In the genomic region with DNA sequence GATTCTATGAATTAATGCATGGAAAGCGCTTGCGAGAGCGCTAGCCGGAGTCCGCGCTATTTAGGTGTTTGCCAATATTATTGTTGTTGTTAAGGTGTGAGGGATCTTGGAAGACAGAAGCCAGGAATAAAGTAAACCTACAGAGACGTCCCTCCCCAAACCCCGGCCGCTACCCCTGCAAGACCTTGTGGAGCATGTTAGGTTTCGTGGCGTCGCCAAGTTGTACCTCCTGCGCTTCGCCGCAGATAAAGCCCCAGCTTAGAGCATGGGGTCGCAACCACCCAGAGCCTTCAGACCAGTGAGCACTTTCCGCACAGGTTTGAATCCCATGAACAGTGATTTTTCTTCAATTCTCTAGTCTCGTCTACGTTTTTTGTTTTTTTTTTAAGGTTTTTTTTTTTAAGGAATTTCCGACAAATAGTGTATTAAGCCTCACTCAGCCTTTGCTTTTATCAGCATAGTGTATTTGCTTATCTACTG, we compare ENCODE assay signal across 12 cellular contexts. TPM values are rescaled to one million over a fixed set of nuclear protein-coding genes. Genes with fewer than 3 reads are reported as not detected.
DNase-seq lines count a peak whose midpoint lies in the region; ATAC-seq and TF ChIP-seq lines count a peak whose summit lies in the region.
"Had no signal": no experiment of that assay in that cellular context is flagged by ENCODE, and none has a peak within 500 bp of the region (broad histone marks: within the 10 kb centered on the region; RNA-seq: fewer than 3 reads in every experiment).

No MANE protein-coding gene starts in this region.

- peak overlapping the region; percentile 87 for H3K4me3 Mint-ChIP-seq in T-helper 1 cell treated with Interleukin-12 subunit alpha and Interleukin-12 subunit beta and Interleukin-4 antibody, amounts not matched to agents 30 μg/mL and 1 μg/mL, for 36 hours
- peak overlapping the region; percentile 92 for H3K4me3 Mint-ChIP-seq in WTC11

- no peaks in the 10 kb centered on the region for H3K9me2 ChIP-seq in hepatocyte (replicated peaks; ENCODE audit: insufficient read depth)

- ATAC-seq in WTC11 (peak; percentile 62), HG02970 (IDR thresholded peaks at IDR 0.05; ENCODE audit: low FRiP score, unreplicated experiment) (no peak)

- TF ChIP-seq CTCF in WTC11 (IDR thresholded peaks at IDR 0.05), result no peak
- TF ChIP-seq CTCF in hepatocyte (IDR thresholded peaks at IDR 0.05; ENCODE audit: poor library complexity), result no peak
- no peak for TF ChIP-seq CTCF in smooth muscle cell (IDR thresholded peaks at IDR 0.05; ENCODE audit: borderline replicate concordance, insufficient read depth, poor library complexity, severe bottlenecking)

- no peaks in the 10 kb centered on the region for H4K20me1 ChIP-seq in hepatocyte (ENCODE audit: insufficient read depth, poor library complexity, severe bottlenecking)
- no peaks in the 10 kb centered on the region for H4K20me1 ChIP-seq in smooth muscle cell (ENCODE audit: low read depth)

- H3K4me1 ChIP-seq in hepatocyte (ENCODE audit: insufficient read depth), result peaks cover 12% of the 10 kb centered on the region
- H3K4me1 ChIP-seq in smooth muscle cell (ENCODE audit: low read depth), result peaks cover 15% of the 10 kb centered on the region

- H3K36me3 ChIP-seq in hepatocyte (replicated peaks; ENCODE audit: insufficient read depth, low read depth) (no peaks in the 10 kb centered on the region), smooth muscle cell (ENCODE audit: low read depth) (no peaks in the 10 kb centered on the region)
- H3K36me3 ChIP-seq: right atrium auricular region had no signal

- peak overlapping the region; percentile 5 for H3K4me3 ChIP-seq in hepatocyte
- H3K4me3 ChIP-seq in smooth muscle cell, result peak overlapping the region; percentile 54

- H3K27me3 Mint-ChIP-seq in T-helper 1 cell treated with Interleukin-12 subunit alpha and Interleukin-12 subunit beta and Interleukin-4 antibody, amounts not matched to agents 30 μg/mL and 1 μg/mL, for 36 hours (ENCODE audit: low read depth), result peaks cover 90% of the 10 kb centered on the region
- H3K27me3 Mint-ChIP-seq in WTC11 (ENCODE audit: low read depth), result peaks cover 99% of the 10 kb centered on the region

- H3K27ac ChIP-seq in hepatocyte (no peak overlapping the region), smooth muscle cell (ENCODE audit: low read depth) (no peak overlapping the region)
- H3K27ac ChIP-seq: PC-9, right atrium auricular region had no signal

- peaks cover 32% of the 10 kb centered on the region for H3K4me1 Mint-ChIP-seq in T-helper 1 cell treated with Interleukin-12 subunit alpha and Interleukin-12 subunit beta and Interleukin-4 antibody, amounts not matched to agents 30 μg/mL and 1 μg/mL, for 36 hours (ENCODE audit: low read depth)
- peaks cover 24% of the 10 kb centered on the region for H3K4me1 Mint-ChIP-seq in WTC11

- CTCF ChIA-PET in WTC11 (lab: Charles Lee), result interaction anchor here (1.3 to 1.6 kb wide), 3 partner anchors 56 to 175 kb away, joined by 3 to 7 read pairs (median 5); no protein-coding TSS in a partner anchor

- H3K9me3 Mint-ChIP-seq in T-helper 1 cell treated with Interleukin-12 subunit alpha and Interleukin-12 subunit beta and Interleukin-4 antibody, amounts not matched to agents 30 μg/mL and 1 μg/mL, for 36 hours, result peaks cover 30% of the 10 kb centered on the region
- no peaks in the 10 kb centered on the region for H3K9me3 Mint-ChIP-seq in WTC11

- no peak overlapping the region for H3K27ac Mint-ChIP-seq in T-helper 1 cell treated with Interleukin-12 subunit alpha and Interleukin-12 subunit beta and Interleukin-4 antibody, amounts not matched to agents 30 μg/mL and 1 μg/mL, for 36 hours
- no peak overlapping the region for H3K27ac Mint-ChIP-seq in WTC11

- no peaks in the 10 kb centered on the region for H3K9me3 ChIP-seq in hepatocyte (ENCODE audit: low read depth)
- H3K9me3 ChIP-seq in smooth muscle cell (replicated peaks; ENCODE audit: low read depth), result peaks cover under 1% of the 10 kb centered on the region

- peaks cover 8% of the 10 kb centered on the region for H3K36me3 Mint-ChIP-seq in T-helper 1 cell treated with Interleukin-12 subunit alpha and Interleukin-12 subunit beta and Interleukin-4 antibody, amounts not matched to agents 30 μg/mL and 1 μg/mL, for 36 hours (ENCODE audit: low read depth)
- H3K36me3 Mint-ChIP-seq in WTC11, result no peaks in the 10 kb centered on the region

- H3F3A ChIP-seq in smooth muscle cell (ENCODE audit: low read depth), result no peaks in the 10 kb centered on the region

- H3K27me3 ChIP-seq in hepatocyte (peaks cover 83% of the 10 kb centered on the region), smooth muscle cell (ENCODE audit: low read depth) (peaks cover 86% of the 10 kb centered on the region)

- no peak for DNase-seq in T-helper 1 cell
- DNase-seq in WTC11 (ENCODE audit: low spot score), result peak; percentile 38
- DNase-seq in hepatocyte (ENCODE audit: low spot score), result no peak
- no peak for DNase-seq in smooth muscle cell (lab: John Stamatoyannopoulos, UW; ENCODE audit: unreplicated experiment)
- no peak for DNase-seq in DMS153 (lab: John Stamatoyannopoulos, UW)
- DNase-seq in NCI-H1694 treated with DMSO at 0.1 percent for 48 hours (lab: John Stamatoyannopoulos, UW), result no peak
- DNase-seq: amniotic stem cell, PC-9 had no signal

- H2AFZ ChIP-seq in hepatocyte (peak overlapping the region; percentile 43), smooth muscle cell (ENCODE audit: low read depth) (peak overlapping the region; percentile 89)

- H3K4me2 ChIP-seq in hepatocyte (peak overlapping the region; percentile 79), smooth muscle cell (peak overlapping the region; percentile 94)

- no peaks in the 10 kb centered on the region for H3K79me2 ChIP-seq in hepatocyte
- H3K79me2 ChIP-seq in smooth muscle cell (ENCODE audit: low read depth), result no peaks in the 10 kb centered on the region

- POLR2A ChIA-PET in WTC11 (lab: Charles Lee), result interaction anchor here (1.0 to 1.1 kb wide), 2 partner anchors 104 to 370 kb away, joined by 3 read pairs; a partner anchor contains a TSS

- WGBS in hepatocyte (ENCODE audit: low lambda C conversion rate, missing lambda C conversion rate), result under 1% methylated on average over 20 of the region's 20 CpGs
- WGBS in smooth muscle cell (ENCODE audit: low lambda C conversion rate), result 4% methylated on average over 20 of the region's 20 CpGs

- H3K9ac ChIP-seq in smooth muscle cell (ENCODE audit: low read depth), result no peak overlapping the region

TF ChIP-seq in WTC11, 78 proteins besides CTCF, POLR2A, EP300 and RAD21 (continues in another document):
- no peak for TF ChIP-seq ZNF671 (CRISPR knock-in tag; IDR thresholded peaks at IDR 0.05)
- TF ChIP-seq ZNF219 (CRISPR knock-in tag; IDR thresholded peaks at IDR 0.05; ENCODE audit: borderline replicate concordance), result no peak
- TF ChIP-seq, protein P1, sequence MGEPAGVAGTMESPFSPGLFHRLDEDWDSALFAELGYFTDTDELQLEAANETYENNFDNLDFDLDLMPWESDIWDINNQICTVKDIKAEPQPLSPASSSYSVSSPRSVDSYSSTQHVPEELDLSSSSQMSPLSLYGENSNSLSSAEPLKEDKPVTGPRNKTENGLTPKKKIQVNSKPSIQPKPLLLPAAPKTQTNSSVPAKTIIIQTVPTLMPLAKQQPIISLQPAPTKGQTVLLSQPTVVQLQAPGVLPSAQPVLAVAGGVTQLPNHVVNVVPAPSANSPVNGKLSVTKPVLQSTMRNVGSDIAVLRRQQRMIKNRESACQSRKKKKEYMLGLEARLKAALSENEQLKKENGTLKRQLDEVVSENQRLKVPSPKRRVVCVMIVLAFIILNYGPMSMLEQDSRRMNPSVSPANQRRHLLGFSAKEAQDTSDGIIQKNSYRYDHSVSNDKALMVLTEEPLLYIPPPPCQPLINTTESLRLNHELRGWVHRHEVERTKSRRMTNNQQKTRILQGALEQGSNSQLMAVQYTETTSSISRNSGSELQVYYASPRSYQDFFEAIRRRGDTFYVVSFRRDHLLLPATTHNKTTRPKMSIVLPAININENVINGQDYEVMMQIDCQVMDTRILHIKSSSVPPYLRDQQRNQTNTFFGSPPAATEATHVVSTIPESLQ (CRISPR knock-in tag; IDR thresholded peaks at IDR 0.05), result no peak
- TF ChIP-seq CREM (CRISPR knock-in tag; IDR thresholded peaks at IDR 0.05), result no peak
- TF ChIP-seq JUN (CRISPR knock-in tag; IDR thresholded peaks at IDR 0.05), result no peak
- no peak for TF ChIP-seq KAT7 (CRISPR knock-in tag; IDR thresholded peaks at IDR 0.05; ENCODE audit: borderline replicate concordance)
- TF ChIP-seq PRRX2 (CRISPR knock-in tag; IDR thresholded peaks at IDR 0.05), result no peak
- no peak for TF ChIP-seq GABPB1 (CRISPR knock-in tag; IDR thresholded peaks at IDR 0.05)

RNA-seq across cellular contexts. Expression of a gene that starts 16.9 kb away (rescaled TPM):
- 13.0 to 15.1 TPM (median 14.5 TPM) in 3 replicates for total RNA-seq in WTC11 (2021)
- 12.1 and 12.2 TPM in 2 replicates for total RNA-seq in hepatocyte
- 7.4 and 8.0 TPM in 2 replicates for polyA plus RNA-seq in hepatocyte
- 18.3 and 18.4 TPM in 2 replicates for total RNA-seq in smooth muscle cell
- 7.3 and 12.4 TPM in 2 replicates for polyA plus RNA-seq in smooth muscle cell

RNA-seq across cellular contexts. Expression of a gene that starts 43.8 kb away (rescaled TPM):
- 6.4 to 7.3 TPM (median 7.0 TPM) in 3 replicates for total RNA-seq in WTC11 (2021)
- total RNA-seq in hepatocyte, result 3.1 and 4.3 TPM in 2 replicates
- 3.1 and 3.5 TPM in 2 replicates for polyA plus RNA-seq in hepatocyte
- total RNA-seq in smooth muscle cell, result 4.5 and 5.1 TPM in 2 replicates
- 5.2 TPM in 2 replicates for polyA plus RNA-seq in smooth muscle cell

RNA-seq across cellular contexts. Expression of a gene that starts 50.9 kb away (rescaled TPM):
- total RNA-seq in WTC11 (2021), result 0.26 to 0.46 TPM (median 0.41 TPM) in 3 replicates
- 0.17 TPM in 1 of 2 replicates, not detected in the other for total RNA-seq in hepatocyte
- polyA plus RNA-seq in hepatocyte, result not detected in 2 replicates
- not detected in 2 replicates for total RNA-seq in smooth muscle cell
- polyA plus RNA-seq in smooth muscle cell, result 0.18 and 0.28 TPM in 2 replicates
- total RNA-seq: A172, PC-9 had no signal

RNA-seq across cellular contexts. Expression of a gene that starts 58.7 kb away (rescaled TPM):
- total RNA-seq in WTC11 (2021) (5.2 to 7.5 TPM (median 6.6 TPM) in 3 replicates), hepatocyte (14.7 and 24.4 TPM in 2 replicates), smooth muscle cell (16.1 and 22.4 TPM in 2 replicates)
- polyA plus RNA-seq in hepatocyte (7.6 and 7.8 TPM in 2 replicates), smooth muscle cell (7.0 and 10.7 TPM in 2 replicates)
